Comparison of ENCODE assay signal across 8 cellular contexts in genomic region chr12:20463920-20464524, GRCh38.
DNase-seq lines count a peak whose midpoint lies in the region; ATAC-seq, FAIRE-seq and TF ChIP-seq lines count a peak whose summit lies in the region.
"Had no signal": no experiment of that assay in that cellular context is flagged by ENCODE, and none has a peak within 500 bp of the region (broad histone marks: within the 10 kb centered on the region; RNA-seq: fewer than 3 reads in every experiment).

No MANE protein-coding gene starts in this region.

- no peaks in the 10 kb centered on the region for H3K79me1 ChIP-seq in H1 (ENCODE audit: low read depth, low read length)

- no peak overlapping the region for H3K27ac ChIP-seq in H1 (ENCODE audit: low read depth, low read length)
- H3K27ac ChIP-seq in gastrocnemius medialis: peak overlapping the region in 1 of 4 donors; percentile 7

- H3K4me1 ChIP-seq in H1 (replicated peaks in 1 of 4; ENCODE audit: control insufficient read depth in 3 of 4, insufficient read depth in 4 of 4, low read length in 3 of 4) (no peaks in the 10 kb centered on the region), gastrocnemius medialis (peaks cover 6 to 10% of the 10 kb centered on the region in 2 donors)

- H3K14ac ChIP-seq in H1 (ENCODE audit: insufficient read length): no peak overlapping the region

- WGBS in H1 (ENCODE audit: extremely low coverage in 1 of 2, insufficient coverage in 1 of 2, insufficient read length in 1 of 2, insufficient replicate concordance in 2 of 2, low coverage in 1 of 2, low lambda C conversion rate in 2 of 2, missing lambda C conversion rate in 1 of 2), 2 experiments: 51% methylated on average over 2 of the region's 2 CpGs; no CpG with 5 or more reads in 1 of the 2 experiments

- H3K4ac ChIP-seq in H1 (replicated peaks; ENCODE audit: insufficient read length, low read depth, low read length): no peak overlapping the region

- H3K79me2 ChIP-seq in H1 (ENCODE audit: control insufficient read depth in 1 of 2, insufficient read depth in 2 of 2, low read length in 2 of 2): no peaks in the 10 kb centered on the region

- intact Hi-C loops in gastrocnemius medialis (cut with DNase I; ENCODE audit: low total_unique reads): loop anchor here (10.0 kb wide), 1 partner anchor 189 kb away; no protein-coding TSS in a partner anchor

- DNase-seq in GM12865 (ENCODE audit: low read depth): no peak
- peak; percentile 49 for DNase-seq in NB4 (ENCODE audit: low read depth)
- no peak for DNase-seq in H1 (ENCODE audit: low read depth in 1 of 2, low spot score in 2 of 2)
- DNase-seq in gastrocnemius medialis: no peak
- DNase-seq in NCI-H2107 (lab: John Stamatoyannopoulos, UW): no peak

- no peak overlapping the region for H2BK20ac ChIP-seq in H1 (ENCODE audit: low read length)

- H3K27me3 ChIP-seq in H1 (replicated peaks in 1 of 4; ENCODE audit: control insufficient read depth in 3 of 4, extremely low read depth in 1 of 4, insufficient read depth in 3 of 4, low read length in 3 of 4): no peaks in the 10 kb centered on the region
- no peaks in the 10 kb centered on the region for H3K27me3 ChIP-seq in gastrocnemius medialis

- H2AFZ ChIP-seq in H1 (ENCODE audit: low read length): no peak overlapping the region

- H3K23ac ChIP-seq in H1 (ENCODE audit: insufficient read length): no peak overlapping the region

- FAIRE-seq in H1 (lab: Jason Lieb, UNC): no peak

- H3K4me3 ChIP-seq in GM12865 (ENCODE audit: low read depth, low read length) (no peak overlapping the region), NB4 (ENCODE audit: low read depth, low read length) (no peak overlapping the region), H1 (ENCODE audit: extremely low read depth in 1 of 4, insufficient read depth in 2 of 4, low read depth in 3 of 4, low read length in 4 of 4) (no peak overlapping the region), gastrocnemius medialis (no peak overlapping the region)

- no peak overlapping the region for H3K9ac ChIP-seq in H1 (replicated peaks in 1 of 4; ENCODE audit: extremely low read depth in 1 of 4, low read depth in 3 of 4, low read length in 3 of 4)

- no peaks in the 10 kb centered on the region for H3K9me3 ChIP-seq in H1 (ENCODE audit: insufficient read depth in 2 of 2, low read depth in 1 of 2, low read length in 1 of 2)
- H3K9me3 ChIP-seq in gastrocnemius medialis: no peaks in the 10 kb centered on the region

- H4K20me1 ChIP-seq in H1 (replicated peaks in 1 of 2; ENCODE audit: control insufficient read depth in 1 of 2, insufficient read depth in 2 of 2, low read length in 2 of 2): no peaks in the 10 kb centered on the region

- H3K23me2 ChIP-seq in H1 (ENCODE audit: low read depth, low read length): no peaks in the 10 kb centered on the region

- TF ChIP-seq CTCF in GM12865 (IDR thresholded peaks at IDR 0.05; ENCODE audit: insufficient read depth, low read depth, low read length, missing control alignments): peak; percentile 39
- peak; percentile 81 for TF ChIP-seq CTCF in NB4 (IDR thresholded peaks at IDR 0.05; ENCODE audit: low read depth, low read length)
- TF ChIP-seq CTCF in H1 (IDR thresholded peaks at IDR 0.05; ENCODE audit: control extremely low read depth in 1 of 3, insufficient read depth in 1 of 3, low read depth in 1 of 3, low read length in 3 of 3): peak in 2 of 3 experiments; percentile 25 to 57; a peak in 2 of 4 replicates
- peak in 4 of 5 experiments; percentile 32 to 56 (median 44) for TF ChIP-seq CTCF in gastrocnemius medialis (IDR thresholded peaks at IDR 0.05 in 4 of 5, conservative IDR thresholded peaks at IDR 0.05 in 1 of 5)

- H4K8ac ChIP-seq in H1 (ENCODE audit: extremely low read depth, insufficient read depth, low read length): no peak overlapping the region

- no peaks in the 10 kb centered on the region for H3K36me3 ChIP-seq in H1 (ENCODE audit: control insufficient read depth in 2 of 4, insufficient read depth in 4 of 4, low read length in 3 of 4)
- no peaks in the 10 kb centered on the region for H3K36me3 ChIP-seq in gastrocnemius medialis

- H3K4me2 ChIP-seq in H1 (ENCODE audit: insufficient read depth in 1 of 2, low read depth in 2 of 2, low read length in 2 of 2): no peak overlapping the region

- TF ChIP-seq POLR2A in NB4 (IDR thresholded peaks at IDR 0.05; ENCODE audit: extremely low read depth, insufficient read length) (no peak), H1 (IDR thresholded peaks at IDR 0.05; ENCODE audit: control extremely low read depth in 1 of 2, low read depth in 2 of 2, low read length in 2 of 2) (no peak), gastrocnemius medialis (IDR thresholded peaks at IDR 0.05) (no peak)

- TF ChIP-seq EP300 in H1 (IDR thresholded peaks at IDR 0.05; ENCODE audit: borderline replicate concordance in 1 of 2, low read depth in 2 of 2, low read length in 2 of 2): no peak

- H2BK12ac ChIP-seq in H1 (ENCODE audit: low read depth, low read length): no peak overlapping the region

- POLR2A ChIA-PET in H1 (lab: Charles Lee; ENCODE audit: partially characterized antibody): no interaction called here

- H3K56ac ChIP-seq in H1 (replicated peaks; ENCODE audit: insufficient read length, low read depth, low read length): no peak overlapping the region

- H4K5ac ChIP-seq in H1 (ENCODE audit: insufficient read length, low read depth, low read length): no peak overlapping the region

- TF ChIP-seq RAD21 in H1 (IDR thresholded peaks at IDR 0.05 in 1 of 2, conservative IDR thresholded peaks at IDR 0.05 in 1 of 2; ENCODE audit: low read depth in 2 of 2, low read length in 2 of 2): peak; percentile 29 to 38

- H2BK5ac ChIP-seq in H1 (ENCODE audit: low read depth, low read length): no peak overlapping the region

- no peak overlapping the region for H2AK5ac ChIP-seq in H1 (ENCODE audit: low read depth, low read length)

- no peak overlapping the region for H2BK120ac ChIP-seq in H1 (replicated peaks; ENCODE audit: low read depth, low read length)

- H3K18ac ChIP-seq in H1 (ENCODE audit: extremely low read depth, low read length): no peak overlapping the region

- in situ Hi-C loops in gastrocnemius medialis (cut with MboI; ENCODE audit: low sequenced_read_pairs in 4 of 4): no loop called here

- no peak overlapping the region for H4K91ac ChIP-seq in H1 (replicated peaks; ENCODE audit: insufficient read length, low read length)

- ATAC-seq in gastrocnemius medialis (no peak), HG03354 (IDR thresholded peaks at IDR 0.05; ENCODE audit: poor library complexity, severe bottlenecking, unreplicated experiment) (no peak), GM19395 (IDR thresholded peaks at IDR 0.05; ENCODE audit: unreplicated experiment) (no peak)
- ATAC-seq: stimulated activated memory B cell treated with anti-CD40 and anti-IgM and Interleukin-4, amounts not matched to agents 10 μg/mL and 1 μg/mL and 100 μg/mL, for 72 hours had no signal

- CTCF ChIA-PET in H1 (lab: Charles Lee; ENCODE audit: partially characterized antibody): interaction anchor here (0.6 to 3.1 kb wide), 12 partner anchors 9 to 517 kb away, joined by 3 to 15 read pairs (median 4); no protein-coding TSS in a partner anchor

- H2BK15ac ChIP-seq in H1 (ENCODE audit: low read length): no peak overlapping the region

TF ChIP-seq in H1, 55 proteins besides CTCF, POLR2A, EP300 and RAD21 (continues in another document):
- TF ChIP-seq USF2 (IDR thresholded peaks at IDR 0.05; ENCODE audit: low read length) (no peak), KDM4A (IDR thresholded peaks at IDR 0.05; ENCODE audit: low read depth, low read length, severe bottlenecking) (no peak), E2F6 (IDR thresholded peaks at IDR 0.05) (no peak), CHD2 (IDR thresholded peaks at IDR 0.05; ENCODE audit: low read length) (no peak), CBX8 (IDR thresholded peaks at IDR 0.05; ENCODE audit: borderline replicate concordance, low read depth, low read length) (no peak), FOSL1 (IDR thresholded peaks at IDR 0.05; ENCODE audit: insufficient read depth, low read depth, low read length) (no peak), TEAD4 (IDR thresholded peaks at IDR 0.05; ENCODE audit: low read depth, low read length) (no peak), PHF8 (conservative IDR thresholded peaks at IDR 0.05; ENCODE audit: low read depth, low read length) (no peak)
- TF ChIP-seq, protein P1, sequence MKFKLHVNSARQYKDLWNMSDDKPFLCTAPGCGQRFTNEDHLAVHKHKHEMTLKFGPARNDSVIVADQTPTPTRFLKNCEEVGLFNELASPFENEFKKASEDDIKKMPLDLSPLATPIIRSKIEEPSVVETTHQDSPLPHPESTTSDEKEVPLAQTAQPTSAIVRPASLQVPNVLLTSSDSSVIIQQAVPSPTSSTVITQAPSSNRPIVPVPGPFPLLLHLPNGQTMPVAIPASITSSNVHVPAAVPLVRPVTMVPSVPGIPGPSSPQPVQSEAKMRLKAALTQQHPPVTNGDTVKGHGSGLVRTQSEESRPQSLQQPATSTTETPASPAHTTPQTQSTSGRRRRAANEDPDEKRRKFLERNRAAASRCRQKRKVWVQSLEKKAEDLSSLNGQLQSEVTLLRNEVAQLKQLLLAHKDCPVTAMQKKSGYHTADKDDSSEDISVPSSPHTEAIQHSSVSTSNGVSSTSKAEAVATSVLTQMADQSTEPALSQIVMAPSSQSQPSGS (IDR thresholded peaks at IDR 0.05; ENCODE audit: low read length): no peak
- TF ChIP-seq, protein P2, sequence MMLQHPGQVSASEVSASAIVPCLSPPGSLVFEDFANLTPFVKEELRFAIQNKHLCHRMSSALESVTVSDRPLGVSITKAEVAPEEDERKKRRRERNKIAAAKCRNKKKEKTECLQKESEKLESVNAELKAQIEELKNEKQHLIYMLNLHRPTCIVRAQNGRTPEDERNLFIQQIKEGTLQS (IDR thresholded peaks at IDR 0.05; ENCODE audit: insufficient read depth, low read depth, low read length): no peak
